Comparison of ENCODE assay signal across 8 cellular contexts in genomic region chr3:179037361-179037760, GRCh38. TPM values are rescaled to one million over a fixed set of nuclear protein-coding genes. Genes with fewer than 3 reads are reported as not detected.
DNase-seq lines count a peak whose midpoint lies in the region; ATAC-seq and TF ChIP-seq lines count a peak whose summit lies in the region.

No MANE protein-coding gene starts in this region.

- DNase-seq in A172 (ENCODE audit: low spot score) (peak; percentile 98), NCI-H460 (ENCODE audit: extremely low read depth, low read depth) (peak; percentile 2), activated gamma-delta T cell (lab: John Stamatoyannopoulos, UW) (peak; percentile 7), heart left ventricle (peak; percentile 53 to 75 (median 73)), NCI-H345 (lab: John Stamatoyannopoulos, UW) (no peak), NCI-H2171 (lab: John Stamatoyannopoulos, UW) (no peak)
- peak; percentile 61 to 72 for DNase-seq in stimulated activated CD4-positive, alpha-beta T cell treated with anti-CD3 and anti-CD28 coated beads, Interleukin-2, amount 100 ng/mL, for 24 hours

- peak; percentile 80 to 97 (median 96) for ATAC-seq in heart left ventricle
- ATAC-seq in HG03439 (IDR thresholded peaks at IDR 0.05; ENCODE audit: unreplicated experiment) = no peak

- H3K27ac ChIP-seq in heart left ventricle = peak overlapping the region in 4 of 12 donors; percentile 17 to 59 (median 36)

- H3K4me3 ChIP-seq in heart left ventricle = no peak overlapping the region

- TF ChIP-seq CTCF in heart left ventricle (IDR thresholded peaks at IDR 0.05) = no peak

- intact Hi-C loops in heart left ventricle (cut with DNase I) = no loop called here

- peaks cover 0 to 3% (median 0%) of the 10 kb centered on the region in 9 donors for H3K36me3 ChIP-seq in heart left ventricle

- H3K27me3 ChIP-seq in heart left ventricle = no peaks in the 10 kb centered on the region

- peaks cover 0 to 43% (median 13%) of the 10 kb centered on the region in 12 donors for H3K4me1 ChIP-seq in heart left ventricle

- 52 to 73% (median 64%) methylated on average over 5 to 10 of the region's 10 CpGs for WGBS in heart left ventricle, 4 donors

- TF ChIP-seq POLR2A in heart left ventricle (IDR thresholded peaks at IDR 0.05) = no peak

- H3K9me3 ChIP-seq in heart left ventricle = no peaks in the 10 kb centered on the region

RNA-seq across cellular contexts. Expression of gene ZMAT3, which starts 34.2 kb away (rescaled TPM):
- total RNA-seq in A172 (2014; rRNA removed; shearing (Covaris generic)) = 10.5 and 13.3 TPM in 2 replicates
- 11.3 and 11.4 TPM in 2 replicates for total RNA-seq in NCI-H460 (2014; rRNA removed; shearing (Covaris generic))
- polyA plus RNA-seq in NCI-H460 (2014; cell fraction: nucleus; rRNA removed) = 3.4 and 3.7 TPM in 2 replicates
- 10 to 100 TPM; 10.5 to 23.2 (median 15.6) TPM for total RNA-seq in heart left ventricle
- polyA plus RNA-seq in heart left ventricle = 1 to 10 TPM; 2.0 to 5.7 TPM

Comparison
In these comparisons a context has a peak if more than half of its experiments do, and no peak if none do; other contexts are left out.
1. DNase-seq: peak in A172 (single experiment), NCI-H460 (single experiment), activated gamma-delta T cell (single experiment), heart left ventricle (5 of 5) and stimulated activated CD4-positive, alpha-beta T cell treated with anti-CD3 and anti-CD28 coated beads, Interleukin-2, amount 100 ng/mL, for 24 hours (2 of 2); none in NCI-H345 (single experiment) and NCI-H2171 (single experiment).